Comparison of ENCODE assay signal across 1 cellular context in genomic region chr19:798415-799075, GRCh38.
TF ChIP-seq lines count a peak whose summit lies in the region.

No MANE protein-coding gene starts in this region.

TF ChIP-seq in H1, 55 proteins besides CTCF, POLR2A, EP300 and RAD21:
- no peak for TF ChIP-seq TBP (IDR thresholded peaks at IDR 0.05; ENCODE audit: low read depth, low read length)
- peak; percentile 43; the same call in 1 of the 2 replicates for TF ChIP-seq POLR2AphosphoS5 (IDR thresholded peaks at IDR 0.05; ENCODE audit: low read depth, low read length)
